11 cellular contexts compared by ENCODE assay signal in the genomic region with DNA sequence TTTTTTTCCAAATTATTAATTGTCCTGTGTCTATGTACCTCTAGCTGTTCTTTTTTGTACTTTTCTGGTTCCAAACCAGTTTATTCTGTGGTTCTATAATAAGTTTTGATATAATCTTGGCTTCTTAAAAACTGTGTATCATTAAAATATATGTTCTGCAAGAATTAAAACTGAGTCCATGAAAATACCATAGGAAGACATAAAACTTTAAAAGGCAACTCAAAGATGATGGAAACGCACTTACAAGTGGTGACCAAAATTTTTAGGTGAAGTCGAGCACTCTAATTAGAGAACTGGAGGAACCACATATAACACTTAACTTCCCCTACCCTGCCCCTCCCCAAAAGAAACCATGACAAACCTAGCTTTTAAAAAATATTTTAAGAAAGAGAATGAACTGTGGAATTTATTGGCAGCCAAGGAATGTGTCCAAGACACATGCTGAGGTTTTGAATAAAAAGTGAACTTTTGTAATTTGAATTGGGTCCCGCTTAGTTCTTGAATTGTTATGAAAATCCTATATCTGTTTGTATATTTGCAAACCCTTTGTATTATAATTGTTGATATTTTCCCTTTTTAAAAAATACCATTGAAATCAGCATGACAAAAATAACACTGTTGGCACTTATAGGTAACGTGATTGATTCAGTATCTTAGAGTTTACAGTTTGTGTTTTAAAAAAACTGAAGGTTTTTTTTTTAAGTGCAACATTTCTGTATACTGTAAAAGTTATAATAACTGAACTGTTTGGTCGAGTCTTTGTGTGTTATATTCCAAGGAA. TPM values are rescaled to one million over a fixed set of nuclear protein-coding genes. Genes with fewer than 3 reads are reported as not detected.
DNase-seq lines count a peak whose midpoint lies in the region; ATAC-seq and TF ChIP-seq lines count a peak whose summit lies in the region.
"Had no signal": no experiment of that assay in that cellular context is flagged by ENCODE, and none has a peak within 500 bp of the region (broad histone marks: within the 10 kb centered on the region; RNA-seq: fewer than 3 reads in every experiment).

No MANE protein-coding gene starts in this region.

- peak overlapping the region; percentile 95 for H3K27ac Mint-ChIP-seq in HFFc6

- H3K9me3 ChIP-seq in lower lobe of right lung (no peaks in the 10 kb centered on the region), tibial nerve (no peaks in the 10 kb centered on the region)

- in situ Hi-C loops in brain microvascular endothelial cell (cut with HindIII; ENCODE audit: low pct_ligation_motif_present, low sequenced_read_pairs), result loop anchor here (25.0 kb wide), 2 partner anchors 1051 to 1301 kb away; no protein-coding TSS in a partner anchor

- H3K9me3 Mint-ChIP-seq in HFFc6, result peaks cover 4% of the 10 kb centered on the region

- peak overlapping the region; percentile 77 for H3K27ac ChIP-seq in brain microvascular endothelial cell
- H3K27ac ChIP-seq in lower lobe of right lung, result peak overlapping the region; percentile 90
- peak overlapping the region; percentile 95 to 100 (median 98) for H3K27ac ChIP-seq in tibial nerve

- H3K36me3 ChIP-seq in brain microvascular endothelial cell (replicated peaks) (peaks cover 79% of the 10 kb centered on the region), lower lobe of right lung (peaks cover 21% of the 10 kb centered on the region), tibial nerve (peaks cover 7 to 43% (median 10%) of the 10 kb centered on the region in 3 donors)

- DNase-seq in HFFc6, result no peak
- no peak for DNase-seq in brain microvascular endothelial cell
- no peak for DNase-seq in lower lobe of right lung
- peak in 1 of 2 donors; percentile 3 for DNase-seq in tibial nerve (ENCODE audit: low spot score in 2 of 2)
- DNase-seq in MV-4-11 (lab: John Stamatoyannopoulos, UW), result no peak
- no peak for DNase-seq in CD1c-positive myeloid dendritic cell (ENCODE audit: extremely low spot score)
- no peak for DNase-seq in NCI-H1417 treated with DMSO at 0.1 percent for 48 hours (lab: John Stamatoyannopoulos, UW)
- DNase-seq: activated gamma-delta T cell treated with Interleukin-2 at 50 U/mL for 16 hours, NCI-H226, small intestine, T-helper 9 cell had no signal

- H3K27me3 ChIP-seq in brain microvascular endothelial cell (replicated peaks) (no peaks in the 10 kb centered on the region), lower lobe of right lung (ENCODE audit: low read depth) (peaks cover 15% of the 10 kb centered on the region), tibial nerve (no peaks in the 10 kb centered on the region)

- peaks cover 55% of the 10 kb centered on the region for H3K4me1 Mint-ChIP-seq in HFFc6 (ENCODE audit: low read depth)

- H3K36me3 Mint-ChIP-seq in HFFc6 (ENCODE audit: low read depth), result peaks cover 95% of the 10 kb centered on the region

- intact Hi-C loops in lower lobe of right lung (cut with DNase I), result no loop called here

- TF ChIP-seq POLR2A in tibial nerve (IDR thresholded peaks at IDR 0.05), result no peak

- H3K4me3 ChIP-seq in brain microvascular endothelial cell (ENCODE audit: low read depth, low read length) (peak overlapping the region; percentile 79), lower lobe of right lung (peak overlapping the region; percentile 71), tibial nerve (peak overlapping the region; percentile 48 to 89 (median 74))

- no peak for ATAC-seq in lower lobe of right lung

- H3K4me1 ChIP-seq in lower lobe of right lung, result peaks cover 17% of the 10 kb centered on the region
- H3K4me1 ChIP-seq in tibial nerve, result peaks cover 0 to 6% (median 0%) of the 10 kb centered on the region in 4 donors

- peak in 1 of 2 donors; percentile 38 for TF ChIP-seq EP300 in tibial nerve (IDR thresholded peaks at IDR 0.05)

- WGBS in tibial nerve, 2 donors, result 4 to 9% methylated on average over 5 of the region's 5 CpGs

- H3K27me3 Mint-ChIP-seq in HFFc6 (ENCODE audit: insufficient read depth), result peaks cover 20% of the 10 kb centered on the region

- TF ChIP-seq CTCF in HFFc6 (IDR thresholded peaks at IDR 0.05) (no peak), brain microvascular endothelial cell (IDR thresholded peaks at IDR 0.05; ENCODE audit: low read depth, low read length, missing control alignments) (no peak), lower lobe of right lung (IDR thresholded peaks at IDR 0.05) (no peak), tibial nerve (IDR thresholded peaks at IDR 0.05) (no peak)

- peak overlapping the region; percentile 94 for H3K4me3 Mint-ChIP-seq in HFFc6

RNA-seq across cellular contexts. Expression of gene NR2F2, which starts 7.7 kb away (rescaled TPM):
- total RNA-seq in HFFc6 (2021; fragmentation: NEBNext Ultra II Directional; extraction: Animal tissue kit (Norgen Biotek cat#: 25700)), result 100 to 1,000 TPM; 120 to 168 (median 142) TPM
- total RNA-seq in lower lobe of right lung (50.6 TPM), tibial nerve (100 to 1,000 TPM in 3 of 4 donors, 10 to 100 TPM in 1; 70.8 to 129 (median 124) TPM)
